In the genomic region with DNA sequence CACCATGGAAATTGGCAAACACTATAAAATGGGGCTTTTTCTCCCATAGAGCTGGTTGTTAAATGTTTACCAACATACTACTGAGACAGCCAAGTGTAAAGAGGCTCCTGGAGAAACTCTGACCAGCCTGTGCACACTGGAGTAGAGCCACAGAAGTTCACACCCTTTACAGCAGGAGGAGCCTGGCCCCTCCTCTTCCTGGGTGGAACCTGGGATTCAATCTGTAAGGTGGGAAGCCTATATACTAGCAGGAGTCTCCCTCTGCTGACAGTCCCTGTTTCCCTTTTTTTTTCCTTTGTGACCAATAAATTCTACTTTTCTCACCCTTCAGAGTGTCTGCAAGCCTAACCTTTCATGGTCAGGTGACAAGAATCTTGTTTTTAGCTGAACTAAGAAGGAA, we compare ENCODE assay signal across 11 cellular contexts. TPM values are rescaled to one million over a fixed set of nuclear protein-coding genes. Genes with fewer than 3 reads are reported as not detected.
A peak's percentile ranks its signal among the peaks of the same experiment; 100 is the strongest.
DNase-seq lines count a peak whose midpoint lies in the region; ATAC-seq and TF ChIP-seq lines count a peak whose summit lies in the region.
"Had no signal": no experiment of that assay in that cellular context is flagged by ENCODE, and none has a peak within 500 bp of the region (broad histone marks: within the 10 kb centered on the region; RNA-seq: fewer than 3 reads in every experiment).

No MANE protein-coding gene starts in this region.

- TF ChIP-seq CTCF in body of pancreas (IDR thresholded peaks at IDR 0.05): peak; percentile 9 to 76 (median 48)

- no peaks in the 10 kb centered on the region for H3K79me1 ChIP-seq in neuronal stem cell (ENCODE audit: low read depth, low read length)

- H2AK5ac ChIP-seq in neuronal stem cell (ENCODE audit: low read depth, low read length): no peak overlapping the region

- H3K4ac ChIP-seq in neuronal stem cell (ENCODE audit: low read length): no peak overlapping the region

- H3K4me3 ChIP-seq in body of pancreas (no peak overlapping the region), neuronal stem cell (ENCODE audit: low read length in 2 of 2) (no peak overlapping the region)
- H3K4me3 ChIP-seq: gastrocnemius medialis had no signal

- no peak overlapping the region for H2BK5ac ChIP-seq in neuronal stem cell (ENCODE audit: low read length)

- no peak overlapping the region for H3K14ac ChIP-seq in neuronal stem cell (ENCODE audit: low read length)

- H3K23ac ChIP-seq in neuronal stem cell (ENCODE audit: low read depth, low read length, poor library complexity): no peak overlapping the region

- H4K91ac ChIP-seq in neuronal stem cell (ENCODE audit: low read depth, low read length, poor library complexity): no peak overlapping the region

- ATAC-seq in body of pancreas (peak; percentile 85), GM18511 (IDR thresholded peaks at IDR 0.05; ENCODE audit: unreplicated experiment) (no peak), GM19324 (IDR thresholded peaks at IDR 0.05; ENCODE audit: low FRiP score, unreplicated experiment) (no peak)
- ATAC-seq: gastrocnemius medialis, natural killer cell, Right ventricle myocardium inferior had no signal

- H2AFZ ChIP-seq in neuronal stem cell (ENCODE audit: low read length): peak overlapping the region; percentile 64

- intact Hi-C loops in body of pancreas (cut with DNase I): no loop called here

- no peaks in the 10 kb centered on the region for H3K36me3 ChIP-seq in body of pancreas (replicated peaks in 1 of 2; ENCODE audit: insufficient read depth in 1 of 2, low read depth in 2 of 2)
- H3K36me3 ChIP-seq in neuronal stem cell (replicated peaks in 1 of 2; ENCODE audit: control insufficient read depth in 2 of 2, insufficient read depth in 2 of 2, low read length in 2 of 2): no peaks in the 10 kb centered on the region
- H3K36me3 ChIP-seq: gastrocnemius medialis had no signal

- H2BK120ac ChIP-seq in neuronal stem cell (ENCODE audit: low read depth, low read length): no peak overlapping the region

- H3K27me3 ChIP-seq in body of pancreas (no peaks in the 10 kb centered on the region), neuronal stem cell (ENCODE audit: control insufficient read depth in 3 of 3, insufficient read depth in 3 of 3, low read depth in 1 of 3, low read length in 3 of 3) (peaks cover 0 to 9% (median 0%) of the 10 kb centered on the region in 3 experiments)
- H3K27me3 ChIP-seq: gastrocnemius medialis had no signal

- H3K27ac ChIP-seq in body of pancreas (peak overlapping the region in 1 of 4 donors; percentile 29), neuronal stem cell (replicated peaks; ENCODE audit: low read length) (no peak overlapping the region)
- H3K27ac ChIP-seq: gastrocnemius medialis had no signal

- no peak overlapping the region for H3K4me2 ChIP-seq in neuronal stem cell (ENCODE audit: insufficient read depth, low read length, poor library complexity, severe bottlenecking)

- H3K4me1 ChIP-seq in body of pancreas (peaks cover 23% of the 10 kb centered on the region), neuronal stem cell (ENCODE audit: control insufficient read depth in 2 of 2, insufficient read depth in 1 of 2, low read depth in 1 of 2, low read length in 2 of 2) (no peaks in the 10 kb centered on the region)
- H3K4me1 ChIP-seq: gastrocnemius medialis had no signal

- H2BK15ac ChIP-seq in neuronal stem cell (ENCODE audit: low read length): no peak overlapping the region

- no peak for TF ChIP-seq POLR2A in body of pancreas (IDR thresholded peaks at IDR 0.05)

- H3K9me3 ChIP-seq in body of pancreas (no peaks in the 10 kb centered on the region), neuronal stem cell (replicated peaks in 1 of 2; ENCODE audit: control insufficient read depth in 2 of 2, insufficient read depth in 1 of 2, low read depth in 1 of 2, low read length in 2 of 2) (no peaks in the 10 kb centered on the region)
- H3K9me3 ChIP-seq: gastrocnemius medialis had no signal

- no peak overlapping the region for H3K9ac ChIP-seq in neuronal stem cell (ENCODE audit: low read depth, low read length, poor library complexity)

- DNase-seq in NCI-H2029 (lab: John Stamatoyannopoulos, UW): peak; percentile 2
- DNase-seq in NCI-H2029 treated with DMSO at 0.1 percent for 48 hours (lab: John Stamatoyannopoulos, UW): no peak
- DNase-seq in NCI-H146 (lab: John Stamatoyannopoulos, UW): peak; percentile 60
- peak; percentile 59 to 84 (median 72) for DNase-seq in body of pancreas
- no peak for DNase-seq in neuronal stem cell (ENCODE audit: low spot score)
- DNase-seq in activated CD8-positive, alpha-beta memory T cell treated with anti-CD3 and anti-CD28 coated beads, Interleukin-2, amount 50 U/mL, for 4 hours: no peak
- DNase-seq: gastrocnemius medialis, natural killer cell had no signal

- H4K8ac ChIP-seq in neuronal stem cell (ENCODE audit: low read depth, low read length): no peak overlapping the region

- H2BK12ac ChIP-seq in neuronal stem cell (ENCODE audit: low read length): no peak overlapping the region

- no peak overlapping the region for H3K18ac ChIP-seq in neuronal stem cell (ENCODE audit: low read length)

RNA-seq across cellular contexts. Expression of a gene that starts 10.4 kb away (rescaled TPM):
- 10 to 100 TPM; 30.3 to 35.0 TPM for total RNA-seq in body of pancreas
- polyA plus RNA-seq in neuronal stem cell (2013, experiment 1 of 2): 27.2 TPM
- polyA plus RNA-seq in neuronal stem cell (2013, experiment 2 of 2): 28.0 TPM

Comparison
In these comparisons a context has a peak if more than half of its experiments do, and no peak if none do; other contexts are left out.
1. DNase-seq: peak in NCI-H2029 (single experiment), NCI-H146 (single experiment) and body of pancreas (4 of 4); none in NCI-H2029 treated with DMSO at 0.1 percent for 48 hours (single experiment), neuronal stem cell (single experiment) and activated CD8-positive, alpha-beta memory T cell treated with anti-CD3 and anti-CD28 coated beads, Interleukin-2, amount 50 U/mL, for 4 hours (single experiment).